8 cellular contexts compared by ENCODE assay signal in the genomic region with DNA sequence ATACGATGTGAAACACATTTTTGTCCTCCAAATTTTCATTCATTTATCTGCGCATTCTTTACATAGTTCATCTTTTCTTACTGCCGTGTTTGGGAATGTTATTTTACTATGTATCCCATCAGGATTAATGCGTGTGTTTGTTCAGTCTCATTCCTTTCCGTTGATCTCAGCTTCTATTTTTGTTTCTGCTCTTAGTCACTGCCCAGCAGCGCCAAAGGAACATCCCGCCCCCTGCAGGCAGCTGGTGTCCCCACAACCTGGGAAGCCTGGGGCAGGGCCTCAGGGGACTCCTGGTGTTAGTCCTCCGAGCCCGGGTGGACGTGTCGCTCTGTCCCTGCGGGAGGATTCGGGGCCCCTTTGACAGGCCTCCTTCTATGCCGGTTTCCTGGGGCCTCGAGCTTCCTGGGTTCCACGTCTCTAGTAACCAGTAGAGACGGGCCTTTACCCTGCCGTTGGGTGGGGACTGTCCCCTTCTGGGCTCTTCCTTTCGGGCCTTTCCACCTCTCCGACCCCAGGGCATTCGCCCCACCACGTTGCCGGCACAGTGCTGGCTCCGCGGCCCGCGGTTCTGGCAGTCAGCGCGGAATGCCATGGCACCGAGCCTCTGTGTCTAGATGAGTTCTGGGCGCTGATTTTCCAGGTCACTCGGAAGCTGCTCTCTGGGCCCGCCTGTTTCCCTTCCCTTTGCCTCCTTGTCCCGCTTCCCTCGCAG. TPM values are rescaled to one million over a fixed set of nuclear protein-coding genes. Genes with fewer than 3 reads are reported as not detected.
A peak's percentile ranks its signal among the peaks of the same experiment; 100 is the strongest.
DNase-seq lines count a peak whose midpoint lies in the region; ATAC-seq, FAIRE-seq and TF ChIP-seq lines count a peak whose summit lies in the region.

No MANE protein-coding gene starts in this region.

- H3K36me3 Mint-ChIP-seq in endothelial cell (ENCODE audit: low read depth, unreplicated experiment) (no peaks in the 10 kb centered on the region), mesothelial cell of epicardium (no peaks in the 10 kb centered on the region)

- H3K9me3 Mint-ChIP-seq in endothelial cell (ENCODE audit: unreplicated experiment) (no peaks in the 10 kb centered on the region), mesothelial cell of epicardium (peaks cover 3% of the 10 kb centered on the region)

- peak; percentile 4 for ATAC-seq in GM19468 (IDR thresholded peaks at IDR 0.05; ENCODE audit: extremely low read depth, unreplicated experiment)

- no peak for FAIRE-seq in HTR-8/SVneo (lab: Jason Lieb, UNC)

- H3K27me3 Mint-ChIP-seq in endothelial cell (ENCODE audit: unreplicated experiment) (peaks cover 11% of the 10 kb centered on the region), mesothelial cell of epicardium (ENCODE audit: low read depth) (no peaks in the 10 kb centered on the region)

- peaks cover 12% of the 10 kb centered on the region for H3K4me1 Mint-ChIP-seq in endothelial cell (ENCODE audit: unreplicated experiment)
- peaks cover 39% of the 10 kb centered on the region for H3K4me1 Mint-ChIP-seq in mesothelial cell of epicardium

- TF ChIP-seq CTCF in endothelial cell (IDR thresholded peaks at IDR 0.05; ENCODE audit: unreplicated experiment) (peak; percentile 80), mesothelial cell of epicardium (IDR thresholded peaks at IDR 0.05; ENCODE audit: unreplicated experiment) (peak; percentile 85)

- peak overlapping the region; percentile 88 for H3K4me3 Mint-ChIP-seq in endothelial cell (ENCODE audit: unreplicated experiment)
- H3K4me3 Mint-ChIP-seq in mesothelial cell of epicardium = peak overlapping the region; percentile 77

- DNase-seq in COLO829 (ENCODE audit: low spot score) (peak; percentile 97), HTR-8/SVneo (ENCODE audit: insufficient read length, low spot score) (peak; percentile 96), NOMO-1 treated with dmso at 0.1 percent for 144 hours (lab: John Stamatoyannopoulos, UW; ENCODE audit: unreplicated experiment) (peak; percentile 66), endothelial cell (ENCODE audit: low spot score) (peak; percentile 98), mesothelial cell of epicardium (ENCODE audit: low spot score in 2 of 2, unreplicated experiment in 2 of 2) (peak; percentile 90 to 96)
- peak; percentile 88 for DNase-seq in activated CD8-positive, alpha-beta memory T cell treated with anti-CD3 and anti-CD28 coated beads, Interleukin-2, amount 50 U/mL, for 4 hours
- peak; percentile 78 to 81 for DNase-seq in stimulated activated CD8-positive, alpha-beta memory T cell treated with anti-CD3 and anti-CD28 coated beads, Interleukin-15, amount 100 ng/mL, for 48 hours (ENCODE audit: low read depth in 2 of 2)

- H3K27ac Mint-ChIP-seq in endothelial cell (ENCODE audit: unreplicated experiment) (peak overlapping the region; percentile 98), mesothelial cell of epicardium (peak overlapping the region; percentile 100)

RNA-seq across cellular contexts. Expression of gene WEE1, which starts 39.8 kb away (rescaled TPM):
- total RNA-seq in endothelial cell (ENCODE audit: unreplicated experiment) (24.0 TPM), mesothelial cell of epicardium (64.7 to 67.2 TPM (median 66.4 TPM) in 3 replicates)

RNA-seq across cellular contexts. Expression of gene SWAP70, which starts 50.6 kb away (rescaled TPM):
- total RNA-seq in endothelial cell (ENCODE audit: unreplicated experiment) = 36.0 TPM
- 22.9 to 25.9 TPM (median 24.0 TPM) in 3 replicates for total RNA-seq in mesothelial cell of epicardium

Comparison
In these comparisons a context has a peak if more than half of its experiments do, and no peak if none do; other contexts are left out.
1. Peak in every context shown above with its lines: DNase-seq and ATAC-seq.